ENCODE assay signal across 24 cellular contexts in the genomic region with DNA sequence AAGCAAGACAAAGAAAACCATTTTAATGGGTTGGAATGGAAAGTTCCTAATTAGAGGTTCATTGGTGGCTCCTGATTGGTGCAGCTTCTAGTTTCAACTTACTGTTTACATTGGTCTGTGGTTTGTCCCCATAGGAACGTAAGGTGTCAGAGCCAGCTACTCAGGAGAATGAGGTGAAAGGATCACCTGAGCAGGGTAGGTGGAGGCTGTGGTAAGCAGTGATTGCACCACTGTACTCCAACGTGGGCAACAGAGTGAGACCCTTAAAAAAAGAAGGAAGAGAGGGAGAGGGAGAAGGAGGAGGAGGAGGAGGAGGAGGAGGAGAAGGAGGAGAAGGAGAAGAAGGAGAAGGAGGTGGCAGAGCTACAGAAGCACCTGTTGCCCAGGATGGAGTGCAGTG. TPM values are rescaled to one million over a fixed set of nuclear protein-coding genes. Genes with fewer than 3 reads are reported as not detected.
DNase-seq lines count a peak whose midpoint lies in the region; ATAC-seq, FAIRE-seq and TF ChIP-seq lines count a peak whose summit lies in the region.
"Had no signal": no experiment of that assay in that cellular context is flagged by ENCODE, and none has a peak within 500 bp of the region (broad histone marks: within the 10 kb centered on the region; RNA-seq: fewer than 3 reads in every experiment).

No MANE protein-coding gene starts in this region.

- H3K27ac ChIP-seq in GM12878 (ENCODE audit: control insufficient read depth, insufficient read depth) = no peak overlapping the region
- no peak overlapping the region for H3K27ac ChIP-seq in tibial nerve
- no peak overlapping the region for H3K27ac ChIP-seq in esophagus squamous epithelium
- H3K27ac ChIP-seq: transverse colon had no signal

- peaks cover 0 to 2% of the 10 kb centered on the region in 2 experiments; a peak in 2 of 4 replicates for H3K27me3 ChIP-seq in GM12878 (replicated peaks in 1 of 2; ENCODE audit: control insufficient read depth in 2 of 2, insufficient read depth in 2 of 2, low read length in 1 of 2)
- H3K27me3 ChIP-seq in tibial nerve = no peaks in the 10 kb centered on the region
- peaks cover 0 to 30% (median 0%) of the 10 kb centered on the region in 4 donors for H3K27me3 ChIP-seq in esophagus squamous epithelium
- H3K27me3 ChIP-seq: transverse colon had no signal

- no peak for TF ChIP-seq POLR2A in GM12878 (IDR thresholded peaks at IDR 0.05; ENCODE audit: low read depth, low read length)
- no peak for TF ChIP-seq POLR2A in tibial nerve (IDR thresholded peaks at IDR 0.05)
- TF ChIP-seq POLR2A in esophagus squamous epithelium (IDR thresholded peaks at IDR 0.05) = no peak

- no peak overlapping the region for H3K4me2 ChIP-seq in GM12878 (ENCODE audit: control insufficient read depth, insufficient read depth)

- DNase-seq in NOMO-1 treated with DMSO at 0.1 percent for 48 hours (lab: John Stamatoyannopoulos, UW; ENCODE audit: unreplicated experiment) (peak; percentile 16), NOMO-1 treated with dmso at 0.1 percent for 144 hours (lab: John Stamatoyannopoulos, UW; ENCODE audit: unreplicated experiment) (no peak), NCI-H2107 treated with DMSO at 0.1 percent for 48 hours (lab: John Stamatoyannopoulos, UW; ENCODE audit: unreplicated experiment) (peak; percentile 63), GM12878 (ENCODE audit: low read depth, low spot score) (no peak), renal cortical epithelial cell (ENCODE audit: low read depth) (peak; percentile 84), tibial nerve (ENCODE audit: low spot score in 2 of 2) (no peak), esophagus squamous epithelium (lab: John Stamatoyannopoulos, UW) (no peak)
- DNase-seq in stimulated activated naive CD4-positive, alpha-beta T cell (lab: John Stamatoyannopoulos, UW) = no peak
- DNase-seq: activated CD4-positive, alpha-beta T cell treated with anti-CD3 and anti-CD28 coated beads, Interleukin-2, amount 10 ng/mL, durations not matched to agents 7 days and 5 days; activated T-cell treated with anti-CD3 and anti-CD28 coated beads, Interleukin-2, amount 50 U/mL, for 24 hours; C1 segment of cervical spinal cord; dermis blood vessel endothelial cell; erythroblast; NCI-H1694; nephron progenitor cell; transverse colon had no signal

- H3K36me3 ChIP-seq in GM12878 (ENCODE audit: control insufficient read depth in 2 of 2, insufficient read depth in 2 of 2, low read length in 1 of 2) = no peaks in the 10 kb centered on the region
- no peaks in the 10 kb centered on the region for H3K36me3 ChIP-seq in tibial nerve
- H3K36me3 ChIP-seq in esophagus squamous epithelium = no peaks in the 10 kb centered on the region
- H3K36me3 ChIP-seq: transverse colon had no signal

- RAD21 ChIA-PET in GM12878 (lab: Charles Lee; ENCODE audit: unreplicated experiment) = no interaction called here

- no peaks in the 10 kb centered on the region for H3K4me1 ChIP-seq in GM12878 (ENCODE audit: control insufficient read depth, insufficient read depth, low read length)
- H3K4me1 ChIP-seq in tibial nerve = no peaks in the 10 kb centered on the region
- H3K4me1 ChIP-seq in esophagus squamous epithelium = no peaks in the 10 kb centered on the region
- H3K4me1 ChIP-seq: transverse colon had no signal

- SMC1A ChIA-PET in GM12878 (lab: Charles Lee; ENCODE audit: uncharacterized antibody, unreplicated experiment) = no interaction called here

- peak; percentile 55 for ATAC-seq in GM12878

- H3K4me3 ChIP-seq in GM12878 (no peak overlapping the region), tibial nerve (no peak overlapping the region), esophagus squamous epithelium (no peak overlapping the region)
- H3K4me3 ChIP-seq: transverse colon had no signal

- WGBS in GM12878 (ENCODE audit: insufficient coverage, insufficient replicate concordance, low lambda C conversion rate, missing lambda C conversion rate) = 2% methylated on average over 2 of the region's 2 CpGs
- WGBS in tibial nerve, 2 donors = 55 to 71% methylated on average over 2 of the region's 2 CpGs
- WGBS in esophagus squamous epithelium, 2 donors = 19 to 31% methylated on average over 2 of the region's 2 CpGs

- no peak overlapping the region for H2AFZ ChIP-seq in GM12878 (ENCODE audit: control insufficient read depth, low read depth, low read length)

- no peak overlapping the region for H3K9ac ChIP-seq in GM12878 (ENCODE audit: control insufficient read depth, insufficient read depth, low read length)

- FAIRE-seq in GM12878 (lab: Jason Lieb, UNC) = no peak
- FAIRE-seq: A204.1, TTC549 had no signal

- H3K9me3 ChIP-seq in GM12878 (replicated peaks; ENCODE audit: control insufficient read depth, insufficient read depth, low read length) = no peaks in the 10 kb centered on the region
- H3K9me3 ChIP-seq in tibial nerve = no peaks in the 10 kb centered on the region
- H3K9me3 ChIP-seq in esophagus squamous epithelium = no peaks in the 10 kb centered on the region
- H3K9me3 ChIP-seq: transverse colon had no signal

- TF ChIP-seq CTCF in GM12878 (IDR thresholded peaks at IDR 0.05 in 2 of 3, conservative IDR thresholded peaks at IDR 0.05 in 1 of 3; ENCODE audit: control insufficient read depth in 2 of 3, extremely low read depth in 1 of 3, insufficient read depth in 1 of 3, low read depth in 3 of 3, low read length in 3 of 3) (no peak), tibial nerve (IDR thresholded peaks at IDR 0.05) (no peak), esophagus squamous epithelium (IDR thresholded peaks at IDR 0.05) (no peak)

- POLR2A ChIA-PET in GM12878 (lab: Charles Lee) = no interaction called here

- CTCF ChIA-PET in GM12878 (lab: Yijun Ruan, JAX) = interaction anchor here (0.7 kb wide), 1 partner anchor 304 kb away, joined by 3 read pairs; no protein-coding TSS in a partner anchor

- intact Hi-C loops in GM12878 (cut with micrococcal nuclease; ENCODE audit: unreplicated experiment) = no loop called here
- intact Hi-C loops in esophagus squamous epithelium (cut with DNase I) = no loop called here

- no TSS peak for BruUV-seq in GM12878 (replicated peaks; lab: Mats Ljungman, UMichigan)

- in situ Hi-C loops in GM12878 (cut with MboI) = no loop called here

- TF ChIP-seq RAD21 in GM12878 (IDR thresholded peaks at IDR 0.05; ENCODE audit: insufficient read depth, low read depth, low read length) = no peak

- H4K20me1 ChIP-seq in GM12878 (ENCODE audit: control insufficient read depth, insufficient read depth) = no peaks in the 10 kb centered on the region

- no peaks in the 10 kb centered on the region for H3K79me2 ChIP-seq in GM12878 (ENCODE audit: control insufficient read depth, insufficient read depth, low read length)

- TF ChIP-seq EP300 in GM12878 (IDR thresholded peaks at IDR 0.05; ENCODE audit: borderline replicate concordance in 1 of 2, control insufficient read depth in 1 of 2, low read depth in 2 of 2, low read length in 2 of 2) = no peak
- TF ChIP-seq EP300 in tibial nerve (IDR thresholded peaks at IDR 0.05) = no peak

TF ChIP-seq in GM12878, 131 proteins besides CTCF, POLR2A, EP300 and RAD21:
- TF ChIP-seq MTA2 (IDR thresholded peaks at IDR 0.05; ENCODE audit: low read depth) (peak; percentile 73; the same call in 1 of the 2 replicates), KDM1A (IDR thresholded peaks at IDR 0.05; ENCODE audit: borderline replicate concordance) (no peak)

RNA-seq across cellular contexts. Expression of a gene that starts 30.4 kb away (rescaled TPM):
- total RNA-seq in GM12878 (2013; cell fraction: nucleolus; rRNA removed) = not detected in 2 replicates
- total RNA-seq in GM12878 (2014; rRNA removed) = not detected in 2 replicates
- total RNA-seq in GM12878 (2014; rRNA removed; fragmentation: Illumina TruSeq; extraction: Trizol) = not detected in 2 replicates
- not detected in 2 replicates for total RNA-seq in GM12878 (2021)
- not detected for polyA plus RNA-seq in GM12878 (2011; ENCODE audit: low read depth)
- not detected in 2 replicates for polyA plus RNA-seq in GM12878 (2011; rRNA removed)
- not detected in 2 replicates for polyA plus RNA-seq in GM12878 (2011; cell fraction: cytosol; rRNA removed)
- not detected in 2 replicates for polyA plus RNA-seq in GM12878 (2011; cell fraction: nucleus; rRNA removed)
- polyA plus RNA-seq in GM12878 (2012) = not detected in 2 replicates
- polyA plus RNA-seq in GM12878 (2014; fragmentation: Illumina TruSeq; extraction: Trizol) = not detected in 2 replicates
- not detected for polyA plus RNA-seq in GM12878 (2014; fragmentation: Nextera tagmentation; extraction: Ambion mirVana)
- not detected in 2 replicates for polyA plus RNA-seq in GM12878 (2014; rRNA removed)
- polyA plus RNA-seq in GM12878 (2016; fragmentation: Nextera tagmentation; extraction: Ambion mirVana) = not detected
- polyA minus RNA-seq in GM12878 (2011; rRNA and poly(A)+ RNA removed) = not detected in 2 replicates
- not detected in 2 replicates for polyA minus RNA-seq in GM12878 (2011; cell fraction: cytosol; rRNA and poly(A)+ RNA removed)
- polyA minus RNA-seq in GM12878 (2011; cell fraction: nucleus; rRNA and poly(A)+ RNA removed) = not detected in 2 replicates
- 12.2 and 32.4 TPM in 2 replicates for total RNA-seq in renal cortical epithelial cell
- total RNA-seq in tibial nerve = 1 to 10 TPM in 3 of 4 donors, not detected in 1; 4.8 to 9.2 (median 7.3) TPM
- total RNA-seq in esophagus squamous epithelium = not detected
- total RNA-seq: activated CD4-positive, alpha-beta T cell treated with anti-CD3 and anti-CD28 coated beads, Interleukin-2, amount 10 ng/mL, durations not matched to agents 7 days and 5 days; activated naive CD4-positive, alpha-beta T cell treated with anti-CD3 and anti-CD28 coated beads, Interleukin-2, amount 50 U/mL, for 72 hours; HT1080; LHCN-M2; NCI-H460; OCI-LY7; pulmonary artery endothelial cell had no signal

Comparison
In these comparisons a context has a peak if more than half of its experiments do, and no peak if none do; other contexts are left out.
1. DNase-seq: peak in NOMO-1 treated with DMSO at 0.1 percent for 48 hours (single experiment), NCI-H2107 treated with DMSO at 0.1 percent for 48 hours (single experiment) and renal cortical epithelial cell (single experiment); none in NOMO-1 treated with dmso at 0.1 percent for 144 hours (single experiment), GM12878 (single experiment), tibial nerve (0 of 2), stimulated activated naive CD4-positive, alpha-beta T cell (0 of 6) and esophagus squamous epithelium (single experiment).